ENCODE assay signal across 8 cellular contexts in genomic region chr19:49808762-49809154, GRCh38. TPM values are rescaled to one million over a fixed set of nuclear protein-coding genes. Genes with fewer than 3 reads are reported as not detected.
DNase-seq lines count a peak whose midpoint lies in the region; ATAC-seq and TF ChIP-seq lines count a peak whose summit lies in the region.

No MANE protein-coding gene starts in this region.

- H3K27me3 ChIP-seq in A673 (replicated peaks; ENCODE audit: insufficient read depth, low read depth, low read length, poor library complexity) (no peaks in the 10 kb centered on the region), SU-DHL-6 (ENCODE audit: low read length) (no peaks in the 10 kb centered on the region)

- peaks cover 9% of the 10 kb centered on the region; the same call in 1 of the 2 replicates for H3F3A ChIP-seq in SU-DHL-6 (ENCODE audit: insufficient read depth)

- peak overlapping the region; percentile 74 for H3K4me3 Mint-ChIP-seq in activated naive CD8-positive, alpha-beta T cell treated with anti-CD3 and anti-CD28 coated beads for 36 hours
- H3K4me3 Mint-ChIP-seq in glutamatergic neuron (ENCODE audit: unreplicated experiment), result peak overlapping the region; percentile 90

- peaks cover 10% of the 10 kb centered on the region for H3K36me3 ChIP-seq in A673 (ENCODE audit: insufficient read depth, low read length, poor library complexity, severe bottlenecking)
- H3K36me3 ChIP-seq in SU-DHL-6 (ENCODE audit: low read length), result no peaks in the 10 kb centered on the region

- peak overlapping the region; percentile 77 for H3K27ac ChIP-seq in A673 (ENCODE audit: low read depth, low read length, poor library complexity, severe bottlenecking)
- H3K27ac ChIP-seq in SU-DHL-6 (ENCODE audit: low read depth, low read length), result no peak overlapping the region

- intact Hi-C loops in A673 (cut with micrococcal nuclease; ENCODE audit: unreplicated experiment), result no loop called here

- H3K9me3 ChIP-seq in A673 (ENCODE audit: low read depth, low read length, poor library complexity, severe bottlenecking) (no peaks in the 10 kb centered on the region), SU-DHL-6 (ENCODE audit: insufficient read depth, low read length) (no peaks in the 10 kb centered on the region)

- TF ChIP-seq CTCF in A673 (conservative IDR thresholded peaks at IDR 0.05; ENCODE audit: low read depth, low read length) (no peak), SU-DHL-6 (IDR thresholded peaks at IDR 0.05; ENCODE audit: insufficient read depth, low read length, poor library complexity, severe bottlenecking) (no peak), glutamatergic neuron (IDR thresholded peaks at IDR 0.05; ENCODE audit: partially characterized antibody, unreplicated experiment) (no peak)

- H2AFZ ChIP-seq in SU-DHL-6 (ENCODE audit: low read depth, low read length, severe bottlenecking), result peak overlapping the region; percentile 21

- BruUV-seq in A673 (replicated peaks; lab: Mats Ljungman, UMichigan), result no TSS peak

- H3K27me3 Mint-ChIP-seq in activated naive CD8-positive, alpha-beta T cell treated with anti-CD3 and anti-CD28 coated beads for 36 hours, result no peaks in the 10 kb centered on the region
- H3K27me3 Mint-ChIP-seq in glutamatergic neuron (ENCODE audit: unreplicated experiment), result peaks cover 5% of the 10 kb centered on the region

- peak; percentile 94 for DNase-seq in A673 (ENCODE audit: low spot score)
- peak; percentile 73 for DNase-seq in HEK293T (ENCODE audit: extremely low spot score)
- peak; percentile 80 for DNase-seq in activated naive CD8-positive, alpha-beta T cell treated with anti-CD3 and anti-CD28 coated beads for 36 hours
- peak; percentile 98 for DNase-seq in glutamatergic neuron
- peak in 55 of 56 donors; percentile 19 to 95 (median 75) for DNase-seq in nucleus accumbens (lab: John Stamatoyannopoulos, UW)
- peak; percentile 70 for DNase-seq in stromal cell of bone marrow (ENCODE audit: low read depth)

- H3K36me3 Mint-ChIP-seq in activated naive CD8-positive, alpha-beta T cell treated with anti-CD3 and anti-CD28 coated beads for 36 hours, result peaks cover 9% of the 10 kb centered on the region
- H3K36me3 Mint-ChIP-seq in glutamatergic neuron (ENCODE audit: unreplicated experiment), result no peaks in the 10 kb centered on the region

- H3K79me2 ChIP-seq in SU-DHL-6 (ENCODE audit: insufficient read depth, low read length), result no peaks in the 10 kb centered on the region

- H3K9ac ChIP-seq in SU-DHL-6 (ENCODE audit: low read length), result peak overlapping the region; percentile 40

- H3K9me2 ChIP-seq in SU-DHL-6 (replicated peaks; ENCODE audit: insufficient read depth, low read length), result no peaks in the 10 kb centered on the region

- H4K20me1 ChIP-seq in SU-DHL-6 (ENCODE audit: low read depth, low read length), result no peaks in the 10 kb centered on the region

- peak overlapping the region; percentile 54 for H3K4me2 ChIP-seq in SU-DHL-6 (ENCODE audit: low read depth, low read length, poor library complexity, severe bottlenecking)

- POLR2A ChIA-PET in A673 (lab: Charles Lee; ENCODE audit: low non-redundant PET), result no interaction called here
- POLR2A ChIA-PET in HEK293T (lab: Yijun Ruan, JAX), result no interaction called here

- no peaks in the 10 kb centered on the region for H3K9me3 Mint-ChIP-seq in activated naive CD8-positive, alpha-beta T cell treated with anti-CD3 and anti-CD28 coated beads for 36 hours
- H3K9me3 Mint-ChIP-seq in glutamatergic neuron (ENCODE audit: unreplicated experiment), result peaks cover 9% of the 10 kb centered on the region

- H3K4me3 ChIP-seq in A673 (ENCODE audit: low read depth, low read length, poor library complexity, severe bottlenecking) (peak overlapping the region; percentile 52), SU-DHL-6 (ENCODE audit: insufficient read depth, low read length, poor library complexity, severe bottlenecking) (peak overlapping the region; percentile 38)

- H3K4me1 Mint-ChIP-seq in activated naive CD8-positive, alpha-beta T cell treated with anti-CD3 and anti-CD28 coated beads for 36 hours, result peaks cover 20% of the 10 kb centered on the region
- H3K4me1 Mint-ChIP-seq in glutamatergic neuron (ENCODE audit: low read depth, unreplicated experiment), result peaks cover 6% of the 10 kb centered on the region

- H3K27ac Mint-ChIP-seq in activated naive CD8-positive, alpha-beta T cell treated with anti-CD3 and anti-CD28 coated beads for 36 hours, result peak overlapping the region; percentile 38
- peak overlapping the region; percentile 52 for H3K27ac Mint-ChIP-seq in glutamatergic neuron (ENCODE audit: unreplicated experiment)

- CTCF ChIA-PET in A673 (lab: Charles Lee), result interaction anchor here (0.6 kb wide), 2 partner anchors 138 to 658 kb away, joined by 3 to 4 read pairs; no protein-coding TSS in a partner anchor
- CTCF ChIA-PET in HEK293T (lab: Yijun Ruan, JAX), result no interaction called here

- peaks cover 20% of the 10 kb centered on the region for H3K4me1 ChIP-seq in A673 (ENCODE audit: insufficient read depth, low read length, poor library complexity, severe bottlenecking)

- no peak for ATAC-seq in HG03139 (IDR thresholded peaks at IDR 0.05; ENCODE audit: unreplicated experiment)

TF ChIP-seq in HEK293T, 16 proteins besides CTCF, POLR2A, EP300 and RAD21:
- no peak for TF ChIP-seq PKNOX1 (IDR thresholded peaks at IDR 0.05)
- no peak for TF ChIP-seq SUZ12 (IDR thresholded peaks at IDR 0.05)

RNA-seq across cellular contexts. Expression of gene FUZ, which starts 4.3 kb away (rescaled TPM):
- 53.0 and 64.3 TPM in 2 replicates for total RNA-seq in A673 (2021)
- total RNA-seq in activated naive CD8-positive, alpha-beta T cell treated with anti-CD3 and anti-CD28 coated beads for 36 hours, result 10 to 100 TPM; 28.7 to 30.9 TPM
- total RNA-seq in glutamatergic neuron (ENCODE audit: unreplicated experiment), result 13.6 TPM

RNA-seq across cellular contexts. Expression of gene MED25, which starts 9.3 kb away (rescaled TPM):
- total RNA-seq in A673 (2021) (93.0 and 111 TPM in 2 replicates), glutamatergic neuron (ENCODE audit: unreplicated experiment) (51.0 TPM)
- 10 to 100 TPM; 41.6 to 44.8 TPM for total RNA-seq in activated naive CD8-positive, alpha-beta T cell treated with anti-CD3 and anti-CD28 coated beads for 36 hours

RNA-seq across cellular contexts. Expression of gene AP2A1, which starts 42.0 kb away (rescaled TPM):
- total RNA-seq in A673 (2021) (80.1 and 98.5 TPM in 2 replicates), glutamatergic neuron (ENCODE audit: unreplicated experiment) (175 TPM)
- total RNA-seq in activated naive CD8-positive, alpha-beta T cell treated with anti-CD3 and anti-CD28 coated beads for 36 hours, result 10 to 100 TPM; 83.0 to 83.2 TPM

RNA-seq across cellular contexts. Expression of gene PTOV1, which starts 42.2 kb away (rescaled TPM):
- total RNA-seq in A673 (2021), result 331 and 356 TPM in 2 replicates
- total RNA-seq in activated naive CD8-positive, alpha-beta T cell treated with anti-CD3 and anti-CD28 coated beads for 36 hours, result 10 to 100 TPM; 73.9 to 76.4 TPM
- 342 TPM for total RNA-seq in glutamatergic neuron (ENCODE audit: unreplicated experiment)

RNA-seq across cellular contexts. Expression of gene TSKS, which starts 45.7 kb away (rescaled TPM):
- not detected in 2 replicates for total RNA-seq in A673 (2021)
- total RNA-seq in activated naive CD8-positive, alpha-beta T cell treated with anti-CD3 and anti-CD28 coated beads for 36 hours, result under 1 TPM; 0.58 to 0.72 TPM
- not detected for total RNA-seq in glutamatergic neuron (ENCODE audit: unreplicated experiment)
